8 cellular contexts compared by ENCODE assay signal in the genomic region with DNA sequence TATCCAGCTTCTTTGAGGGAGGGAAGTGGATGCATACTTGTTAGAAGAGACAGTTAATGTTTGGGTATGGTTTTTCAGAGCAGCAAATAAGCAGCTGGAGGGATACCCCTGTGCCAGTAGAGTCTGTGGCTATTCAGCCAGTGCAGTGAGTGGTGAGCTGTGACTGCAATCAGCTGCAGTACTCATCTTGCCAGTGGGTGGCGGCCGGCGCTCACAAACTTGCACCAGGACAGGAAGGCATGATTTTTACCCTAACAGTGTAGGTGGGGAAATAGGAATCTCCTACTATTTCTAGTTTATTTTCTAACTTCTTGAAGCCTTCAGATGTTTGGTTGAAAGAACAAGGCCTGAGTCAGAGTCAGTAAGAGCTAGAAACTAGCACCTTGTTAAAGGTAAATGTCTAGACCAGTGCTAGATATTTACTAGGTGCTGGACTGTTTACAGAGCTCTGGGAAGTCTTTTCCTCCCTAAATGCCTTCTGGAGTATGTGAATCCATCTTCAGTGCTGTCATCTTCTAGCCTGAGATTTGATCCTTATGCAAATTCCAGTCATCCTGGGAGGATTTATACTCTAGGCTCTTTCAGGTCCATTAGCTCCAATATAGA. TPM values are rescaled to one million over a fixed set of nuclear protein-coding genes. Genes with fewer than 3 reads are reported as not detected.
DNase-seq lines count a peak whose midpoint lies in the region; ATAC-seq and TF ChIP-seq lines count a peak whose summit lies in the region.

No MANE protein-coding gene starts in this region.

- H3K4me1 Mint-ChIP-seq in activated naive CD8-positive, alpha-beta T cell treated with anti-CD3 and anti-CD28 coated beads for 36 hours = peaks cover 3% of the 10 kb centered on the region

- peak; percentile 79 for DNase-seq in D341Med (ENCODE audit: low spot score)
- peak; percentile 62 for DNase-seq in activated naive CD8-positive, alpha-beta T cell treated with anti-CD3 and anti-CD28 coated beads for 36 hours
- DNase-seq in heart right ventricle = peak; percentile 55 to 76
- no peak for DNase-seq in retinal pigment epithelial cell (ENCODE audit: low read depth)
- no peak for DNase-seq in NCI-H187 treated with DMSO at 0.1 percent for 48 hours (lab: John Stamatoyannopoulos, UW)

- no peaks in the 10 kb centered on the region for H3K36me3 Mint-ChIP-seq in activated naive CD8-positive, alpha-beta T cell treated with anti-CD3 and anti-CD28 coated beads for 36 hours

- H3K36me3 ChIP-seq in heart right ventricle = no peaks in the 10 kb centered on the region

- peak overlapping the region in 2 of 10 donors; percentile 18 to 19 for H3K27ac ChIP-seq in heart right ventricle

- H3K4me3 Mint-ChIP-seq in activated naive CD8-positive, alpha-beta T cell treated with anti-CD3 and anti-CD28 coated beads for 36 hours = no peak overlapping the region

- H3K27me3 ChIP-seq in heart right ventricle = peaks cover 0 to 12% (median 0%) of the 10 kb centered on the region in 7 donors

- peaks cover 3 to 31% (median 20%) of the 10 kb centered on the region in 9 donors for H3K4me1 ChIP-seq in heart right ventricle

- WGBS in heart right ventricle, 2 donors = 2 to 3% methylated on average over 3 of the region's 3 CpGs

- ATAC-seq in GM19395 (IDR thresholded peaks at IDR 0.05; ENCODE audit: unreplicated experiment) (peak; percentile 90), HG03457 (IDR thresholded peaks at IDR 0.05; ENCODE audit: unreplicated experiment) (peak; percentile 78), SK-N-SH treated with all-trans-retinoic acid at 6 μM for 48 hours (peak; percentile 95), heart right ventricle (peak; percentile 75 to 89 (median 81))

- H3K9me3 Mint-ChIP-seq in activated naive CD8-positive, alpha-beta T cell treated with anti-CD3 and anti-CD28 coated beads for 36 hours = no peaks in the 10 kb centered on the region

- no peaks in the 10 kb centered on the region for H3K9me3 ChIP-seq in heart right ventricle

- intact Hi-C loops in heart right ventricle (cut with DNase I) = loop anchor here in 8 of 10 donors (1.0 to 10.0 kb wide), 10 partner anchors 41 to 590 kb away; a partner anchor contains a TSS

- no peak overlapping the region for H3K27ac Mint-ChIP-seq in activated naive CD8-positive, alpha-beta T cell treated with anti-CD3 and anti-CD28 coated beads for 36 hours

- H3K4me3 ChIP-seq in heart right ventricle (no peak overlapping the region), retinal pigment epithelial cell (ENCODE audit: low read length) (no peak overlapping the region)

- H3K27me3 Mint-ChIP-seq in activated naive CD8-positive, alpha-beta T cell treated with anti-CD3 and anti-CD28 coated beads for 36 hours = peaks cover 5% of the 10 kb centered on the region

- TF ChIP-seq CTCF in heart right ventricle (IDR thresholded peaks at IDR 0.05) (peak; percentile 80 to 96 (median 92)), retinal pigment epithelial cell (conservative IDR thresholded peaks at IDR 0.05; ENCODE audit: low read depth, low read length) (peak; percentile 93)

TF ChIP-seq in SK-N-SH treated with all-trans-retinoic acid at 6 μM for 48 hours, 23 proteins besides CTCF, POLR2A, EP300 and RAD21:
- TF ChIP-seq ZNF70 (CRISPR knock-in tag; IDR thresholded peaks at IDR 0.05) (no peak), GLIS3 (CRISPR knock-in tag; IDR thresholded peaks at IDR 0.05) (no peak), ISL1 (CRISPR knock-in tag; IDR thresholded peaks at IDR 0.05) (peak; percentile 49; the same call in 1 of the 2 replicates), ZFP3 (CRISPR knock-in tag; IDR thresholded peaks at IDR 0.05) (no peak)
TF ChIP-seq in SK-N-SH treated with all-trans-retinoic acid at 6 μM for 48 hours: peak in this region for 1.

RNA-seq across cellular contexts. Expression of a gene that starts 23.6 kb away (rescaled TPM):
- total RNA-seq in activated naive CD8-positive, alpha-beta T cell treated with anti-CD3 and anti-CD28 coated beads for 36 hours = not detected
- 10 to 100 TPM in 3 of 10 donors, 1 to 10 TPM in 7; 2.7 to 39.4 (median 8.0) TPM for total RNA-seq in heart right ventricle
- 10 to 100 TPM in 1 of 2 donors, 1 to 10 TPM in 1; 7.3 to 41.4 TPM for polyA plus RNA-seq in heart right ventricle

Comparison
In these comparisons a context has a peak if more than half of its experiments do, and no peak if none do; other contexts are left out.
1. DNase-seq: peak in D341Med (single experiment), activated naive CD8-positive, alpha-beta T cell treated with anti-CD3 and anti-CD28 coated beads for 36 hours (single experiment) and heart right ventricle (2 of 2); none in retinal pigment epithelial cell (single experiment) and NCI-H187 treated with DMSO at 0.1 percent for 48 hours (single experiment).
2. Peak in every context shown above with its lines, with median percentiles within 50 percentile points of each other: ATAC-seq.